Comparison of ENCODE assay signal across 9 cellular contexts in genomic region chr7:124155400-124156022, GRCh38.
A peak's percentile ranks its signal among the peaks of the same experiment; 100 is the strongest.
DNase-seq lines count a peak whose midpoint lies in the region; ATAC-seq and TF ChIP-seq lines count a peak whose summit lies in the region.
"Had no signal": no experiment of that assay in that cellular context is flagged by ENCODE, and none has a peak within 500 bp of the region (broad histone marks: within the 10 kb centered on the region; RNA-seq: fewer than 3 reads in every experiment).

No MANE protein-coding gene starts in this region.

- DNase-seq in NCI-H69 (lab: John Stamatoyannopoulos, UW) (peak; percentile 71), endodermal cell (no peak), retinal pigment epithelial cell (ENCODE audit: low read depth) (no peak)
- no peak for DNase-seq in activated effector memory CD4-positive, alpha-beta T cell treated with Interleukin-2 at 50 U/mL for 16 hours
- no peak for DNase-seq in stimulated activated naive CD8-positive, alpha-beta T cell treated with anti-CD3 and anti-CD28 coated beads, Interleukin-15, Interleukin-2, amounts not matched to agents 100 U/mL and 50 U/mL, for 24 hours

- 37 to 59% methylated on average over 2 to 3 of the region's 3 CpGs for WGBS in endodermal cell (ENCODE audit: insufficient coverage in 1 of 2, insufficient read length in 1 of 2), 2 experiments

- H3K36me3 ChIP-seq in endodermal cell (ENCODE audit: control insufficient read depth, insufficient read depth, low read length): no peaks in the 10 kb centered on the region

- no peak overlapping the region for H3K9ac ChIP-seq in endodermal cell (ENCODE audit: extremely low read depth, low read length, poor library complexity, severe bottlenecking)

- H3K9me3 ChIP-seq in endodermal cell (ENCODE audit: control insufficient read depth, low read length): no peaks in the 10 kb centered on the region

- no peaks in the 10 kb centered on the region for H3K27me3 Mint-ChIP-seq in endodermal cell (ENCODE audit: insufficient read depth)

- TF ChIP-seq CTCF in GM12874 (IDR thresholded peaks at IDR 0.05; ENCODE audit: insufficient read depth, low read depth, low read length) (peak; percentile 9; the same call in 1 of the 2 replicates), endodermal cell (conservative IDR thresholded peaks at IDR 0.05) (peak; percentile 85), retinal pigment epithelial cell (conservative IDR thresholded peaks at IDR 0.05; ENCODE audit: low read depth, low read length) (peak; percentile 54)

- no peaks in the 10 kb centered on the region for H3K4me1 ChIP-seq in endodermal cell (ENCODE audit: control insufficient read depth, insufficient read depth, low read length)

- H3K27me3 ChIP-seq in endodermal cell (ENCODE audit: control insufficient read depth, insufficient read depth, low read length, poor library complexity, severe bottlenecking): no peaks in the 10 kb centered on the region

- no peaks in the 10 kb centered on the region for H3K36me3 Mint-ChIP-seq in endodermal cell (ENCODE audit: low read depth)

- peaks cover 2% of the 10 kb centered on the region for H3K4me1 Mint-ChIP-seq in endodermal cell

- ATAC-seq in HG02938 (IDR thresholded peaks at IDR 0.05; ENCODE audit: unreplicated experiment) (peak; percentile 60), HG03196 (IDR thresholded peaks at IDR 0.05; ENCODE audit: unreplicated experiment) (no peak)
- ATAC-seq in stimulated activated naive CD8-positive, alpha-beta T cell treated with anti-CD3 and anti-CD28 coated beads, Interleukin-15, Interleukin-2, amounts not matched to agents 100 U/mL and 50 U/mL, for 24 hours: no peak

- H3K4me3 ChIP-seq in endodermal cell (ENCODE audit: low read length): no peak overlapping the region
- no peak overlapping the region for H3K4me3 ChIP-seq in retinal pigment epithelial cell (ENCODE audit: low read length)

- H3K27ac Mint-ChIP-seq in endodermal cell: no peak overlapping the region
- H3K27ac Mint-ChIP-seq: T-helper 1 cell treated with Interleukin-12 subunit alpha and Interleukin-12 subunit beta and Interleukin-4 antibody, amounts not matched to agents 30 μg/mL and 1 μg/mL, for 36 hours had no signal

- H3K9me3 Mint-ChIP-seq in endodermal cell: no peaks in the 10 kb centered on the region
- H3K9me3 Mint-ChIP-seq: T-helper 1 cell treated with Interleukin-12 subunit alpha and Interleukin-12 subunit beta and Interleukin-4 antibody, amounts not matched to agents 30 μg/mL and 1 μg/mL, for 36 hours had no signal

- H3K4me3 Mint-ChIP-seq in endodermal cell: no peak overlapping the region
- H3K4me3 Mint-ChIP-seq: T-helper 1 cell treated with Interleukin-12 subunit alpha and Interleukin-12 subunit beta and Interleukin-4 antibody, amounts not matched to agents 30 μg/mL and 1 μg/mL, for 36 hours had no signal

- H3K27ac ChIP-seq in endodermal cell (ENCODE audit: low read depth, low read length): no peak overlapping the region

Comparison
In these comparisons a context has a peak if more than half of its experiments do, and no peak if none do; other contexts are left out.
1. CTCF ChIP-seq: peak in every context shown above with its lines; median percentile 85 in endodermal cell; 54 in retinal pigment epithelial cell; 9 in GM12874.